Comparison of ENCODE assay signal across 9 cellular contexts in the genomic region with DNA sequence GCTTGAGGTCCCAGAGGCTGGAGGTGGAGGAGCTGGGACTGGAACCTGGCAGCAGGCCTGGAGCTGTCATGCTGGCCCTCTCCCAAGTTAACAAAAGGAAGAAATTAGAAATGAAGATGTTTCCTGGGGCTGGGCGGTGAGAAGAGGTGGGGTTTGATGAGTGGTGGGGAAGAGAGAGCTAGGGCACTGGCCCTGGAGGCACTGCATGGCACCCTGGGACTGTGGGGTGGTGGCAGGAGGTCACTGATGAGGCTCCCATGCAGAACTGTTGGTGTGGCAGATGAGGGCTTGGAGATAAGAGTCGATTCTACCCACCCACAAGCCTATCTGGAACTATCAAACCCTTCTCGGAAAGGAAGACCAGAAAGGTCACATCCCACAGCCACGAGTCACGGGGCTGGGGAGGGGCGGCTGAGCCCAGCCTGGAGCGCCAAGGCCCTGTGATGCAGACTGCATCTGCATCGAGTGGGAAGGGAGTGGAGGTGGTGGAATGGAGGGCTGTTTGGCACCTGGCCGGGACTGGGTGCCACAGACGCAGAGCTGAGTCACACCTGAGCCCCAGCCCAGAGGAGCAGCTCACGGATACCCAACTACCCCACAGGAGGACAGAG. TPM values are rescaled to one million over a fixed set of nuclear protein-coding genes. Genes with fewer than 3 reads are reported as not detected.
DNase-seq lines count a peak whose midpoint lies in the region; ATAC-seq and TF ChIP-seq lines count a peak whose summit lies in the region.
"Had no signal": no experiment of that assay in that cellular context is flagged by ENCODE, and none has a peak within 500 bp of the region (broad histone marks: within the 10 kb centered on the region; RNA-seq: fewer than 3 reads in every experiment).

No MANE protein-coding gene starts in this region.

- H3K27me3 ChIP-seq in HCT116 (ENCODE audit: insufficient read depth, low read length) (no peaks in the 10 kb centered on the region), A673 (replicated peaks; ENCODE audit: insufficient read depth, low read depth, low read length, poor library complexity) (no peaks in the 10 kb centered on the region), esophagus muscularis mucosa (no peaks in the 10 kb centered on the region)

- no peaks in the 10 kb centered on the region for H3K27me3 Mint-ChIP-seq in T-helper 1 cell treated with Interleukin-12 subunit alpha and Interleukin-12 subunit beta and Interleukin-4 antibody, amounts not matched to agents 30 μg/mL and 1 μg/mL, for 36 hours (ENCODE audit: low read depth)

- no peaks in the 10 kb centered on the region for H3K79me2 ChIP-seq in HCT116 (ENCODE audit: insufficient read depth, low read length)

- no peaks in the 10 kb centered on the region for H3K9me3 ChIP-seq in HCT116 (ENCODE audit: control insufficient read depth in 1 of 2, insufficient read depth in 1 of 2, low read depth in 1 of 2, low read length in 2 of 2)
- no peaks in the 10 kb centered on the region for H3K9me3 ChIP-seq in A673 (ENCODE audit: low read depth, low read length, poor library complexity, severe bottlenecking)
- no peaks in the 10 kb centered on the region for H3K9me3 ChIP-seq in esophagus muscularis mucosa
- H3K9me3 ChIP-seq: thoracic aorta had no signal

- POLR2A ChIA-PET in HCT116 (lab: Charles Lee) (interaction anchor here (0.7 to 1.2 kb wide), 2 partner anchors 21 to 30 kb away, joined by 3 read pairs; a partner anchor contains a TSS), A673 (lab: Charles Lee; ENCODE audit: low non-redundant PET) (no interaction called here)

- H3K4me1 Mint-ChIP-seq in T-helper 1 cell treated with Interleukin-12 subunit alpha and Interleukin-12 subunit beta and Interleukin-4 antibody, amounts not matched to agents 30 μg/mL and 1 μg/mL, for 36 hours (ENCODE audit: low read depth) = peaks cover 22% of the 10 kb centered on the region

- H2AFZ ChIP-seq in HCT116 (ENCODE audit: low read depth, low read length, poor library complexity, severe bottlenecking) = no peak overlapping the region

- no peak overlapping the region for H3K4me3 ChIP-seq in HCT116 (replicated peaks in 1 of 2; ENCODE audit: low read depth in 1 of 2, low read length in 2 of 2)
- H3K4me3 ChIP-seq in A673 (ENCODE audit: low read depth, low read length, poor library complexity, severe bottlenecking) = no peak overlapping the region
- H3K4me3 ChIP-seq in esophagus muscularis mucosa = no peak overlapping the region
- H3K4me3 ChIP-seq: thoracic aorta had no signal

- peak; percentile 21 for DNase-seq in HCT116 (ENCODE audit: low read depth, low spot score)
- DNase-seq in fibroblast of gingiva (ENCODE audit: low read depth) = peak; percentile 31
- DNase-seq in stimulated activated CD4-positive, alpha-beta T cell treated with anti-CD3 and anti-CD28 coated beads, Interleukin-1b, Interleukin-23, amount 100 ng/mL, for 48 hours = peak; percentile 32
- no peak for DNase-seq in A673 (ENCODE audit: low spot score)
- no peak for DNase-seq in esophagus muscularis mucosa (ENCODE audit: extremely low spot score)
- no peak for DNase-seq in retina

- TF ChIP-seq EP300 in esophagus muscularis mucosa (IDR thresholded peaks at IDR 0.05) = no peak

- BruUV-seq in HCT116 (replicated peaks; lab: Mats Ljungman, UMichigan) (no TSS peak), A673 (replicated peaks; lab: Mats Ljungman, UMichigan) (no TSS peak)

- no peaks in the 10 kb centered on the region for H4K20me1 ChIP-seq in HCT116 (ENCODE audit: insufficient read depth)

- no peaks in the 10 kb centered on the region for H3K9me2 ChIP-seq in HCT116 (ENCODE audit: insufficient read depth)

- no peak for TF ChIP-seq RAD21 in HCT116 (IDR thresholded peaks at IDR 0.05; ENCODE audit: low read depth)

- H3K27ac ChIP-seq in HCT116 (ENCODE audit: low read depth, low read length) (peak overlapping the region; percentile 49), A673 (ENCODE audit: low read depth, low read length, poor library complexity, severe bottlenecking) (no peak overlapping the region), esophagus muscularis mucosa (replicated peaks in 1 of 4) (peak overlapping the region in 2 of 4 donors; percentile 22 to 57)

- peak overlapping the region; percentile 39 for H3K4me3 Mint-ChIP-seq in T-helper 1 cell treated with Interleukin-12 subunit alpha and Interleukin-12 subunit beta and Interleukin-4 antibody, amounts not matched to agents 30 μg/mL and 1 μg/mL, for 36 hours

- intact Hi-C loops in HCT116 (cut with micrococcal nuclease) (no loop called here), A673 (cut with micrococcal nuclease; ENCODE audit: unreplicated experiment) (no loop called here), esophagus muscularis mucosa (cut with DNase I) (no loop called here)

- CTCF ChIA-PET in HCT116 (lab: Charles Lee) = interaction anchor here (0.6 to 1.2 kb wide), 2 partner anchors 17 to 271 kb away, joined by 3 read pairs; no protein-coding TSS in a partner anchor
- CTCF ChIA-PET in A673 (lab: Charles Lee) = no interaction called here

- peak overlapping the region; percentile 80 for H3K27ac Mint-ChIP-seq in T-helper 1 cell treated with Interleukin-12 subunit alpha and Interleukin-12 subunit beta and Interleukin-4 antibody, amounts not matched to agents 30 μg/mL and 1 μg/mL, for 36 hours

- TF ChIP-seq CTCF in HCT116 (IDR thresholded peaks at IDR 0.05 in 2 of 3, conservative IDR thresholded peaks at IDR 0.05 in 1 of 3; ENCODE audit: borderline replicate concordance in 1 of 3, insufficient read depth in 1 of 3, low read depth in 2 of 3, low read length in 2 of 3) = no peak
- TF ChIP-seq CTCF in A673 (conservative IDR thresholded peaks at IDR 0.05; ENCODE audit: low read depth, low read length) = no peak
- TF ChIP-seq CTCF in esophagus muscularis mucosa (IDR thresholded peaks at IDR 0.05) = no peak

- H3K4me1 ChIP-seq in HCT116 (ENCODE audit: control insufficient read depth in 1 of 2, insufficient read depth in 2 of 2, low read length in 2 of 2) (peaks cover 23 to 37% of the 10 kb centered on the region in 2 experiments), A673 (ENCODE audit: insufficient read depth, low read length, poor library complexity, severe bottlenecking) (no peaks in the 10 kb centered on the region), esophagus muscularis mucosa (peaks cover 6 to 34% (median 22%) of the 10 kb centered on the region in 4 donors)

- TF ChIP-seq POLR2A in HCT116 (IDR thresholded peaks at IDR 0.05; ENCODE audit: borderline replicate concordance, extremely low read depth, insufficient read depth, insufficient read length) (no peak), esophagus muscularis mucosa (IDR thresholded peaks at IDR 0.05; ENCODE audit: low read depth) (no peak)

- H3K9me3 Mint-ChIP-seq in T-helper 1 cell treated with Interleukin-12 subunit alpha and Interleukin-12 subunit beta and Interleukin-4 antibody, amounts not matched to agents 30 μg/mL and 1 μg/mL, for 36 hours = no peaks in the 10 kb centered on the region

- H3K4me2 ChIP-seq in HCT116 (ENCODE audit: low read length) = peak overlapping the region; percentile 39

- RAD21 ChIA-PET in HCT116 (lab: Charles Lee; ENCODE audit: low non-redundant PET in 1 of 2, low total read pairs in 2 of 2, uncharacterized antibody in 2 of 2, unreplicated experiment in 2 of 2) = no interaction called here

- peaks cover 29% of the 10 kb centered on the region for H3K36me3 Mint-ChIP-seq in T-helper 1 cell treated with Interleukin-12 subunit alpha and Interleukin-12 subunit beta and Interleukin-4 antibody, amounts not matched to agents 30 μg/mL and 1 μg/mL, for 36 hours (ENCODE audit: low read depth)

- H3K9ac ChIP-seq in HCT116 (ENCODE audit: low read length) = no peak overlapping the region

- WGBS in esophagus muscularis mucosa = 39% methylated on average over 9 of the region's 11 CpGs

- H3K36me3 ChIP-seq in HCT116 (ENCODE audit: control insufficient read depth in 1 of 2, insufficient read depth in 2 of 2, low read length in 2 of 2) (no peaks in the 10 kb centered on the region), A673 (ENCODE audit: insufficient read depth, low read length, poor library complexity, severe bottlenecking) (no peaks in the 10 kb centered on the region), esophagus muscularis mucosa (peaks cover 0 to 35% (median 15%) of the 10 kb centered on the region in 4 donors)
- H3K36me3 ChIP-seq: thoracic aorta had no signal

- peak; percentile 50 for ATAC-seq in HCT116
- no peak for ATAC-seq in HG03196 (IDR thresholded peaks at IDR 0.05; ENCODE audit: unreplicated experiment)

TF ChIP-seq in HCT116, 20 proteins besides CTCF, POLR2A, EP300 and RAD21:
- TF ChIP-seq JUND (IDR thresholded peaks at IDR 0.05) (no peak), EZH2 (IDR thresholded peaks at IDR 0.05) (no peak), YY1 (IDR thresholded peaks at IDR 0.05; ENCODE audit: extremely low read depth, insufficient replicate concordance, low read depth, low read length) (no peak), SP1 (IDR thresholded peaks at IDR 0.05; ENCODE audit: low read depth) (0 out of 2 replicates have a peak, but pooled peaks have one; percentile 16)
- TF ChIP-seq, protein P1, sequence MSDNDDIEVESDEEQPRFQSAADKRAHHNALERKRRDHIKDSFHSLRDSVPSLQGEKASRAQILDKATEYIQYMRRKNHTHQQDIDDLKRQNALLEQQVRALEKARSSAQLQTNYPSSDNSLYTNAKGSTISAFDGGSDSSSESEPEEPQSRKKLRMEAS (IDR thresholded peaks at IDR 0.05) = no peak
TF ChIP-seq in HCT116: peak in this region for 1.

RNA-seq across cellular contexts. Expression of a gene that starts 29.4 kb away (rescaled TPM):
- total RNA-seq in HCT116 (2021; ENCODE audit: unreplicated experiment) (132 TPM), A673 (2021) (84.6 and 90.3 TPM in 2 replicates), esophagus muscularis mucosa (10 to 100 TPM; 54.2 to 62.1 (median 58.4) TPM)
- polyA plus RNA-seq in HCT116 (2012) = 98.1 and 139 TPM in 2 replicates

RNA-seq across cellular contexts. Expression of a gene that starts 29.6 kb away (rescaled TPM):
- 11.7 TPM for total RNA-seq in HCT116 (2021; ENCODE audit: unreplicated experiment)
- polyA plus RNA-seq in HCT116 (2012) = 3.6 and 5.4 TPM in 2 replicates
- total RNA-seq in A673 (2021) = 7.0 and 8.4 TPM in 2 replicates
- total RNA-seq in esophagus muscularis mucosa = 1 to 10 TPM; 3.6 to 6.1 (median 3.9) TPM

Comparison
In these comparisons a context has a peak if more than half of its experiments do, and no peak if none do; other contexts are left out.
1. DNase-seq: peak in HCT116 (single experiment), fibroblast of gingiva (single experiment) and stimulated activated CD4-positive, alpha-beta T cell treated with anti-CD3 and anti-CD28 coated beads, Interleukin-1b, Interleukin-23, amount 100 ng/mL, for 48 hours (single experiment); none in A673 (single experiment), esophagus muscularis mucosa (single experiment) and retina (single experiment).